ENCODE assay signal across 2 cellular contexts in genomic region chr13:25300861-25301346, GRCh38.
TF ChIP-seq lines count a peak whose summit lies in the region.

No MANE protein-coding gene starts in this region.

TF ChIP-seq in HCT116, 20 proteins besides CTCF, POLR2A, EP300 and RAD21:
- TF ChIP-seq REST (IDR thresholded peaks at IDR 0.05; ENCODE audit: low read depth) (no peak), SIN3A (IDR thresholded peaks at IDR 0.05; ENCODE audit: low read depth) (no peak), EZH2phosphoT487 (IDR thresholded peaks at IDR 0.05; ENCODE audit: borderline replicate concordance) (no peak), TCF7L2 (IDR thresholded peaks at IDR 0.05; ENCODE audit: borderline replicate concordance, extremely low read depth, insufficient read depth, insufficient read length) (no peak), SP1 (IDR thresholded peaks at IDR 0.05; ENCODE audit: low read depth) (no peak), CBX3 (IDR thresholded peaks at IDR 0.05; ENCODE audit: low read depth) (no peak), POLR2AphosphoS5 (IDR thresholded peaks at IDR 0.05; ENCODE audit: low read depth, low read length) (no peak), CEBPB (IDR thresholded peaks at IDR 0.05; ENCODE audit: low read depth) (no peak), ZNF274 (IDR thresholded peaks at IDR 0.05; ENCODE audit: low read depth, low read length) (no peak), ZFX (IDR thresholded peaks at IDR 0.05) (no peak), ATF3 (IDR thresholded peaks at IDR 0.05) (no peak), MAX (IDR thresholded peaks at IDR 0.05) (no peak), FOSL1 (IDR thresholded peaks at IDR 0.05; ENCODE audit: low read depth) (no peak), ELF1 (IDR thresholded peaks at IDR 0.05; ENCODE audit: borderline replicate concordance, low read depth) (no peak), EGR1 (IDR thresholded peaks at IDR 0.05; ENCODE audit: low read depth) (no peak), EZH2 (IDR thresholded peaks at IDR 0.05) (no peak), JUND (IDR thresholded peaks at IDR 0.05) (no peak), SRF (IDR thresholded peaks at IDR 0.05; ENCODE audit: low read depth) (no peak), ZBTB33 (IDR thresholded peaks at IDR 0.05; ENCODE audit: extremely low read depth, insufficient replicate concordance, low read length) (no peak), YY1 (IDR thresholded peaks at IDR 0.05; ENCODE audit: extremely low read depth, insufficient replicate concordance, low read depth, low read length) (no peak)
TF ChIP-seq in HCT116: peak in this region for 0.

TF ChIP-seq in HepG2, 621 proteins besides CTCF, POLR2A, EP300 and RAD21:
- no peak for TF ChIP-seq NCOA2 (CRISPR knock-in tag; IDR thresholded peaks at IDR 0.05)
- TF ChIP-seq AGO1 (IDR thresholded peaks at IDR 0.05; ENCODE audit: low read depth, low read length, poor library complexity, severe bottlenecking), result peak; percentile 28
- no peak for TF ChIP-seq TRIM22 (IDR thresholded peaks at IDR 0.05)
- no peak for TF ChIP-seq ZNF891 (CRISPR knock-in tag; IDR thresholded peaks at IDR 0.05)
- no peak for TF ChIP-seq MBNL3 (CRISPR knock-in tag; conservative IDR thresholded peaks at IDR 0.05)
- no peak for TF ChIP-seq RNF2 (conservative IDR thresholded peaks at IDR 0.05; ENCODE audit: low read depth)
- TF ChIP-seq IRF2 (CRISPR knock-in tag; IDR thresholded peaks at IDR 0.05), result no peak
- no peak for TF ChIP-seq DPF2 (CRISPR knock-in tag; IDR thresholded peaks at IDR 0.05; ENCODE audit: borderline replicate concordance, low read depth)
- TF ChIP-seq ZNF800 (CRISPR knock-in tag; IDR thresholded peaks at IDR 0.05), result no peak
- TF ChIP-seq ZBTB3 (CRISPR knock-in tag; IDR thresholded peaks at IDR 0.05; ENCODE audit: borderline replicate concordance, low read depth), result no peak
- TF ChIP-seq ZNF746 (CRISPR knock-in tag; IDR thresholded peaks at IDR 0.05), result no peak
- TF ChIP-seq CENPBD1 (CRISPR knock-in tag; IDR thresholded peaks at IDR 0.05; ENCODE audit: borderline replicate concordance, low read depth), result no peak
- no peak for TF ChIP-seq DR1 (CRISPR knock-in tag; IDR thresholded peaks at IDR 0.05)
- no peak for TF ChIP-seq MED1 (CRISPR knock-in tag; IDR thresholded peaks at IDR 0.05)
- 0 out of 2 replicates have a peak, but pooled peaks have one; percentile 10 for TF ChIP-seq ZNF547 (CRISPR knock-in tag; IDR thresholded peaks at IDR 0.05)
- TF ChIP-seq ZBTB8A (CRISPR knock-in tag; IDR thresholded peaks at IDR 0.05; ENCODE audit: borderline replicate concordance, low read depth), result no peak
- TF ChIP-seq HNRNPUL1 (IDR thresholded peaks at IDR 0.05; ENCODE audit: low read depth, low read length), result no peak
- TF ChIP-seq FOXA1 (IDR thresholded peaks at IDR 0.05), result no peak
- no peak for TF ChIP-seq FOXA1 (CRISPR knock-in tag; IDR thresholded peaks at IDR 0.05)
- no peak for TF ChIP-seq ZNF605 (CRISPR knock-in tag; IDR thresholded peaks at IDR 0.05)
- TF ChIP-seq ZNF138 (CRISPR knock-in tag; IDR thresholded peaks at IDR 0.05; ENCODE audit: low read depth), result 0 out of 2 replicates have a peak, but pooled peaks have one; percentile 3
- TF ChIP-seq THAP7 (CRISPR knock-in tag; IDR thresholded peaks at IDR 0.05), result no peak
- TF ChIP-seq ZNF724P (CRISPR knock-in tag; IDR thresholded peaks at IDR 0.05; ENCODE audit: borderline replicate concordance), result peak; percentile 0; the same call in 1 of the 2 replicates
- TF ChIP-seq XRCC5 (optimal IDR thresholded peaks at IDR 0.05; ENCODE audit: low read length), result no peak
- TF ChIP-seq ZC3H4 (CRISPR knock-in tag; IDR thresholded peaks at IDR 0.05; ENCODE audit: borderline replicate concordance), result no peak
- TF ChIP-seq SMAD1 (CRISPR knock-in tag; IDR thresholded peaks at IDR 0.05; ENCODE audit: borderline replicate concordance, low read depth), result no peak
- TF ChIP-seq EHMT2 (IDR thresholded peaks at IDR 0.05; ENCODE audit: borderline replicate concordance, low read depth, low read length), result no peak
- TF ChIP-seq RFX3 (CRISPR knock-in tag; IDR thresholded peaks at IDR 0.05), result no peak
- no peak for TF ChIP-seq ZFP90 (CRISPR knock-in tag; IDR thresholded peaks at IDR 0.05; ENCODE audit: borderline replicate concordance)
- TF ChIP-seq HMG20B (CRISPR knock-in tag; conservative IDR thresholded peaks at IDR 0.05), result no peak
- TF ChIP-seq SNAPC2 (CRISPR knock-in tag; IDR thresholded peaks at IDR 0.05), result no peak
- no peak for TF ChIP-seq DMAP1 (CRISPR knock-in tag; IDR thresholded peaks at IDR 0.05)
- TF ChIP-seq PAX8 (CRISPR knock-in tag; IDR thresholded peaks at IDR 0.05; ENCODE audit: borderline replicate concordance), result no peak
- TF ChIP-seq ZMYM3 (CRISPR knock-in tag; IDR thresholded peaks at IDR 0.05), result no peak
- TF ChIP-seq ZGPAT (CRISPR knock-in tag; IDR thresholded peaks at IDR 0.05), result no peak
- peak; percentile 38; the same call in 1 of the 2 replicates for TF ChIP-seq ZNF501 (CRISPR knock-in tag; IDR thresholded peaks at IDR 0.05)
- no peak for TF ChIP-seq RCOR2 (CRISPR knock-in tag; IDR thresholded peaks at IDR 0.05)
- TF ChIP-seq PHF20 (CRISPR knock-in tag; IDR thresholded peaks at IDR 0.05), result no peak
- no peak for TF ChIP-seq ZNF484 (CRISPR knock-in tag; IDR thresholded peaks at IDR 0.05; ENCODE audit: borderline replicate concordance, low read depth)
- no peak for TF ChIP-seq U2AF1 (optimal IDR thresholded peaks at IDR 0.05; ENCODE audit: low read depth, low read length)
- TF ChIP-seq ZNF670 (CRISPR knock-in tag; IDR thresholded peaks at IDR 0.05; ENCODE audit: borderline replicate concordance), result no peak
- TF ChIP-seq ZNF749 (CRISPR knock-in tag; IDR thresholded peaks at IDR 0.05; ENCODE audit: borderline replicate concordance), result no peak
- TF ChIP-seq ZBTB38 (CRISPR knock-in tag; IDR thresholded peaks at IDR 0.05), result peak; percentile 54
- TF ChIP-seq PCBP1 (IDR thresholded peaks at IDR 0.05; ENCODE audit: borderline replicate concordance, low read depth, low read length), result no peak
- no peak for TF ChIP-seq ZNF513 (CRISPR knock-in tag; conservative IDR thresholded peaks at IDR 0.05)
- TF ChIP-seq PRPF4 (IDR thresholded peaks at IDR 0.05; ENCODE audit: low read depth, low read length, poor library complexity, severe bottlenecking), result peak; percentile 47
- no peak for TF ChIP-seq KDM6A (CRISPR knock-in tag; IDR thresholded peaks at IDR 0.05; ENCODE audit: low read depth)
- TF ChIP-seq ZNF598 (CRISPR knock-in tag; IDR thresholded peaks at IDR 0.05; ENCODE audit: borderline replicate concordance), result no peak
